20 cellular contexts compared by ENCODE assay signal in the genomic region with DNA sequence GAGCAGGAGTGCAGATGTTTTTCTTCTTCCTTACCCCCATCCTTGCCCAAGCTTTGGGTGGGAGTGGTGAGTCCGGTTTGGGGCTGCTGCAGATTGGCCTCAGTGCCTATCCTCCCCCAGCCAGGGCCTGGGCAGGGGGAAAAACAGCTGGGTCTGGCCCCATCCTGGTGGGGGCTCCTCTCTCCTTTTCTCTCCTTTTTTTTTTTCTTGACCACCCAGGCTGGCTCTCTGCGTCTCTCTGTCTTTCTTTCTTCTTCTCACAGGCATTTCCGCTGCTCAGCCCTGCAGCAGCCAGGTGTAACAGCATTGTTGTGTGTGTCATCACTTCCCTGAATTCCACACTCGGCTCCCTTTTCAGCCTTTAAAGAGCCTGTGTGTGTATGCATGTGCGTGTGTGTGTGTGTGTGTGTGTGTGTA. TPM values are rescaled to one million over a fixed set of nuclear protein-coding genes. Genes with fewer than 3 reads are reported as not detected.
DNase-seq lines count a peak whose midpoint lies in the region; ATAC-seq, FAIRE-seq and TF ChIP-seq lines count a peak whose summit lies in the region.
"Had no signal": no experiment of that assay in that cellular context is flagged by ENCODE, and none has a peak within 500 bp of the region (broad histone marks: within the 10 kb centered on the region; RNA-seq: fewer than 3 reads in every experiment).

No MANE protein-coding gene starts in this region.

- no peak overlapping the region for H3K4ac ChIP-seq in H1 (replicated peaks; ENCODE audit: insufficient read length, low read depth, low read length)

- no peak overlapping the region; the same call in 1 of the 2 replicates for H4K8ac ChIP-seq in H1 (ENCODE audit: extremely low read depth, insufficient read depth, low read length)

- POLR2A ChIA-PET in H1 (lab: Charles Lee; ENCODE audit: partially characterized antibody) = interaction anchor here (0.8 to 10.0 kb wide), 6 partner anchors 11 to 377 kb away, joined by 3 to 149 read pairs (median 4); a partner anchor contains a TSS

- peak overlapping the region; percentile 31 for H2BK120ac ChIP-seq in H1 (replicated peaks; ENCODE audit: low read depth, low read length)

- H2AFZ ChIP-seq in H1 (ENCODE audit: low read length) = no peak overlapping the region

- H2BK15ac ChIP-seq in H1 (ENCODE audit: low read length) = no peak overlapping the region

- WGBS in H1 (ENCODE audit: extremely low coverage in 1 of 2, insufficient coverage in 1 of 2, insufficient read length in 1 of 2, insufficient replicate concordance in 2 of 2, low coverage in 1 of 2, low lambda C conversion rate in 2 of 2, missing lambda C conversion rate in 1 of 2), 2 experiments = 3% methylated on average over 5 of the region's 5 CpGs; no CpG with 5 or more reads in 1 of the 2 experiments
- 59 to 61% methylated on average over 5 of the region's 5 CpGs for WGBS in tibial nerve, 2 donors

- H3K23me2 ChIP-seq in H1 (ENCODE audit: low read depth, low read length) = peaks cover 28% of the 10 kb centered on the region

- H3K56ac ChIP-seq in H1 (replicated peaks; ENCODE audit: insufficient read length, low read depth, low read length) = no peak overlapping the region

- CTCF ChIA-PET in H1 (lab: Charles Lee; ENCODE audit: partially characterized antibody) = interaction anchor here (1.1 to 8.8 kb wide), 9 partner anchors 9 to 370 kb away, joined by 3 to 78 read pairs (median 9); no protein-coding TSS in a partner anchor

- no peak overlapping the region for H4K5ac ChIP-seq in H1 (ENCODE audit: insufficient read length, low read depth, low read length)

- no peaks in the 10 kb centered on the region; a peak in 1 of 4 replicates for H3K9me3 ChIP-seq in H1 (ENCODE audit: insufficient read depth in 2 of 2, low read depth in 1 of 2, low read length in 1 of 2)
- no peaks in the 10 kb centered on the region for H3K9me3 ChIP-seq in right atrium auricular region
- no peaks in the 10 kb centered on the region for H3K9me3 ChIP-seq in tibial nerve
- H3K9me3 ChIP-seq: mucosa of descending colon had no signal

- no peak for TF ChIP-seq RAD21 in H1 (IDR thresholded peaks at IDR 0.05 in 1 of 2, conservative IDR thresholded peaks at IDR 0.05 in 1 of 2; ENCODE audit: low read depth in 2 of 2, low read length in 2 of 2)

- H3K27ac ChIP-seq in H1 (ENCODE audit: low read depth, low read length) (no peak overlapping the region), right atrium auricular region (no peak overlapping the region), tibial nerve (no peak overlapping the region)
- H3K27ac ChIP-seq: GM23248 had no signal

- DNase-seq in activated naive CD8-positive, alpha-beta T cell treated with anti-CD3 and anti-CD28 coated beads, Interleukin-2, amount 50 U/mL, for 24 hours = no peak
- DNase-seq in H1 (ENCODE audit: low read depth in 1 of 2, low spot score in 2 of 2) (peak in 1 of 2 experiments; percentile 67), kidney tubule cell (ENCODE audit: low spot score) (peak; percentile 68), right atrium auricular region (ENCODE audit: low spot score) (no peak), tibial nerve (ENCODE audit: low spot score in 2 of 2) (no peak), putamen (ENCODE audit: low spot score) (no peak)
- DNase-seq in activated T-cell treated with anti-CD3 and anti-CD28 coated beads, Interleukin-2, amount 50 U/mL, for 24 hours = no peak
- DNase-seq: activated gamma-delta T cell; CD4-positive, CD25-positive, alpha-beta regulatory T cell; erythroblast; GM23248; Kasumi-1; left colon; mucosa of descending colon; NCI-H1417; stimulated activated naive CD4-positive, alpha-beta T cell had no signal

- H3K27me3 Mint-ChIP-seq in activated naive CD8-positive, alpha-beta T cell = peaks cover 42% of the 10 kb centered on the region
- H3K27me3 Mint-ChIP-seq in activated naive CD8-positive, alpha-beta T cell treated with anti-CD3 and anti-CD28 coated beads, Interleukin-2, amount 50 U/mL, for 24 hours = peaks cover 65% of the 10 kb centered on the region
- peaks cover 84% of the 10 kb centered on the region for H3K27me3 Mint-ChIP-seq in activated T-cell treated with anti-CD3 and anti-CD28 coated beads, Interleukin-2, amount 50 U/mL, for 24 hours

- FAIRE-seq in H1 (lab: Jason Lieb, UNC) = peak; percentile 83
- FAIRE-seq: colon had no signal

- H2BK12ac ChIP-seq in H1 (ENCODE audit: low read depth, low read length) = peak overlapping the region; percentile 94

- peaks cover 7 to 41% (median 18%) of the 10 kb centered on the region in 4 experiments for H3K4me1 ChIP-seq in H1 (replicated peaks in 1 of 4; ENCODE audit: control insufficient read depth in 3 of 4, insufficient read depth in 4 of 4, low read length in 3 of 4)
- H3K4me1 ChIP-seq in right atrium auricular region = peaks cover 0 to 48% of the 10 kb centered on the region in 2 donors
- H3K4me1 ChIP-seq in tibial nerve = peaks cover 0 to 52% (median 38%) of the 10 kb centered on the region in 4 donors

- H3K23ac ChIP-seq in H1 (ENCODE audit: insufficient read length) = no peak overlapping the region

- H4K91ac ChIP-seq in H1 (replicated peaks; ENCODE audit: insufficient read length, low read length) = peak overlapping the region; percentile 31

- H3K14ac ChIP-seq in H1 (ENCODE audit: insufficient read length) = no peak overlapping the region

- ATAC-seq in activated naive CD8-positive, alpha-beta T cell treated with anti-CD3 and anti-CD28 coated beads, Interleukin-2, amount 50 U/mL, for 24 hours = no peak
- ATAC-seq: left colon, mucosa of descending colon had no signal

- H3K4me3 Mint-ChIP-seq in activated naive CD8-positive, alpha-beta T cell = peak overlapping the region; percentile 81
- no peak overlapping the region for H3K4me3 Mint-ChIP-seq in activated naive CD8-positive, alpha-beta T cell treated with anti-CD3 and anti-CD28 coated beads, Interleukin-2, amount 50 U/mL, for 24 hours
- H3K4me3 Mint-ChIP-seq in activated T-cell treated with anti-CD3 and anti-CD28 coated beads, Interleukin-2, amount 50 U/mL, for 24 hours = no peak overlapping the region

- TF ChIP-seq POLR2A in H1 (IDR thresholded peaks at IDR 0.05; ENCODE audit: control extremely low read depth in 1 of 2, low read depth in 2 of 2, low read length in 2 of 2) = no peak
- no peak for TF ChIP-seq POLR2A in tibial nerve (IDR thresholded peaks at IDR 0.05)

- peak overlapping the region; percentile 97; the same call in 1 of the 2 replicates for H2BK20ac ChIP-seq in H1 (ENCODE audit: low read length)

- H3K4me2 ChIP-seq in H1 (ENCODE audit: insufficient read depth in 1 of 2, low read depth in 2 of 2, low read length in 2 of 2) = peak overlapping the region; percentile 81 to 84

- H3K27ac Mint-ChIP-seq in activated naive CD8-positive, alpha-beta T cell = no peak overlapping the region
- H3K27ac Mint-ChIP-seq in activated naive CD8-positive, alpha-beta T cell treated with anti-CD3 and anti-CD28 coated beads, Interleukin-2, amount 50 U/mL, for 24 hours = no peak overlapping the region
- no peak overlapping the region for H3K27ac Mint-ChIP-seq in activated T-cell treated with anti-CD3 and anti-CD28 coated beads, Interleukin-2, amount 50 U/mL, for 24 hours
- H3K27ac Mint-ChIP-seq: CD4-positive, CD25-positive, alpha-beta regulatory T cell; progenitor cell of endocrine pancreas had no signal

- H3K79me2 ChIP-seq in H1 (ENCODE audit: control insufficient read depth in 1 of 2, insufficient read depth in 2 of 2, low read length in 2 of 2) = no peaks in the 10 kb centered on the region

- TF ChIP-seq EP300 in H1 (IDR thresholded peaks at IDR 0.05; ENCODE audit: borderline replicate concordance in 1 of 2, low read depth in 2 of 2, low read length in 2 of 2) (no peak; a peak in 1 of 3 replicates), tibial nerve (IDR thresholded peaks at IDR 0.05) (no peak)

- peak overlapping the region; percentile 89; the same call in 1 of the 2 replicates for H3K18ac ChIP-seq in H1 (ENCODE audit: extremely low read depth, low read length)

- peaks cover 4 to 10% of the 10 kb centered on the region in 2 experiments for H4K20me1 ChIP-seq in H1 (replicated peaks in 1 of 2; ENCODE audit: control insufficient read depth in 1 of 2, insufficient read depth in 2 of 2, low read length in 2 of 2)

- 0 out of 7 replicates have a peak overlapping the region, but pooled peaks of 2 of the 4 experiments have one; percentile 25 to 31 for H3K9ac ChIP-seq in H1 (replicated peaks in 1 of 4; ENCODE audit: extremely low read depth in 1 of 4, low read depth in 3 of 4, low read length in 3 of 4)

- H3K9me3 Mint-ChIP-seq in activated naive CD8-positive, alpha-beta T cell (ENCODE audit: low read depth) = no peaks in the 10 kb centered on the region
- no peaks in the 10 kb centered on the region for H3K9me3 Mint-ChIP-seq in activated naive CD8-positive, alpha-beta T cell treated with anti-CD3 and anti-CD28 coated beads, Interleukin-2, amount 50 U/mL, for 24 hours
- no peaks in the 10 kb centered on the region for H3K9me3 Mint-ChIP-seq in activated T-cell treated with anti-CD3 and anti-CD28 coated beads, Interleukin-2, amount 50 U/mL, for 24 hours

- H3K27me3 ChIP-seq in H1 (replicated peaks in 1 of 4; ENCODE audit: control insufficient read depth in 3 of 4, extremely low read depth in 1 of 4, insufficient read depth in 3 of 4, low read length in 3 of 4) (peaks cover 60 to 86% (median 80%) of the 10 kb centered on the region in 4 experiments), right atrium auricular region (peaks cover 32 to 63% of the 10 kb centered on the region in 2 donors), tibial nerve (peaks cover 3 to 95% of the 10 kb centered on the region in 2 donors)

- H3K4me3 ChIP-seq in H1 (ENCODE audit: extremely low read depth in 1 of 4, insufficient read depth in 2 of 4, low read depth in 3 of 4, low read length in 4 of 4) = peak overlapping the region; percentile 20 to 67 (median 36); a peak in 6 of 8 replicates
- H3K4me3 ChIP-seq in right atrium auricular region = no peak overlapping the region
- no peak overlapping the region for H3K4me3 ChIP-seq in tibial nerve
- H3K4me3 ChIP-seq: mucosa of descending colon had no signal

- H3K36me3 Mint-ChIP-seq in activated naive CD8-positive, alpha-beta T cell = no peaks in the 10 kb centered on the region
- peaks cover 4% of the 10 kb centered on the region for H3K36me3 Mint-ChIP-seq in activated naive CD8-positive, alpha-beta T cell treated with anti-CD3 and anti-CD28 coated beads, Interleukin-2, amount 50 U/mL, for 24 hours (ENCODE audit: low read depth)
- no peaks in the 10 kb centered on the region for H3K36me3 Mint-ChIP-seq in activated T-cell treated with anti-CD3 and anti-CD28 coated beads, Interleukin-2, amount 50 U/mL, for 24 hours (ENCODE audit: low read depth)
- H3K36me3 Mint-ChIP-seq: CD4-positive, CD25-positive, alpha-beta regulatory T cell had no signal

- peaks cover 30% of the 10 kb centered on the region for H3K4me1 Mint-ChIP-seq in activated naive CD8-positive, alpha-beta T cell (ENCODE audit: low read depth)
- peaks cover 26% of the 10 kb centered on the region for H3K4me1 Mint-ChIP-seq in activated naive CD8-positive, alpha-beta T cell treated with anti-CD3 and anti-CD28 coated beads, Interleukin-2, amount 50 U/mL, for 24 hours
- H3K4me1 Mint-ChIP-seq in activated T-cell treated with anti-CD3 and anti-CD28 coated beads, Interleukin-2, amount 50 U/mL, for 24 hours (ENCODE audit: low read depth) = peaks cover 34% of the 10 kb centered on the region

- H3K36me3 ChIP-seq in H1 (ENCODE audit: control insufficient read depth in 2 of 4, insufficient read depth in 4 of 4, low read length in 3 of 4) (peaks cover 0 to 4% (median 0%) of the 10 kb centered on the region in 4 experiments; a peak in 1 of 8 replicates), right atrium auricular region (no peaks in the 10 kb centered on the region), tibial nerve (no peaks in the 10 kb centered on the region)

- TF ChIP-seq CTCF in H1 (IDR thresholded peaks at IDR 0.05; ENCODE audit: control extremely low read depth in 1 of 3, insufficient read depth in 1 of 3, low read depth in 1 of 3, low read length in 3 of 3) (no peak), right atrium auricular region (IDR thresholded peaks at IDR 0.05) (no peak), tibial nerve (IDR thresholded peaks at IDR 0.05) (no peak)

- no peaks in the 10 kb centered on the region for H3K79me1 ChIP-seq in H1 (ENCODE audit: low read depth, low read length)

- H2AK5ac ChIP-seq in H1 (ENCODE audit: low read depth, low read length) = no peak overlapping the region

- peak overlapping the region; percentile 91 for H2BK5ac ChIP-seq in H1 (ENCODE audit: low read depth, low read length)

RNA-seq across cellular contexts. Expression of a gene that starts 2.0 kb away (rescaled TPM):
- 7.3 and 7.9 TPM in 2 replicates for total RNA-seq in H1 (2021; fragmentation: NEBNext Ultra II Directional; extraction: Animal tissue kit (Norgen Biotek cat#: 25700))
- polyA plus RNA-seq in H1 (2011; rRNA removed) = 5.4 and 12.8 TPM in 2 replicates
- 12.2 TPM for polyA plus RNA-seq in H1 (2011; cell fraction: cytosol; rRNA removed)
- polyA plus RNA-seq in H1 (2011; cell fraction: nucleus; rRNA removed) = 15.9 TPM
- polyA plus RNA-seq in H1 (2012, experiment 1 of 2) = 2.0 to 4.3 TPM (median 3.0 TPM) in 4 replicates
- polyA plus RNA-seq in H1 (2012, experiment 2 of 2) = 0.79 TPM
- polyA plus RNA-seq in H1 (2013, experiment 1 of 2) = 9.1 TPM
- 8.4 TPM for polyA plus RNA-seq in H1 (2013, experiment 2 of 2)
- polyA minus RNA-seq in H1 (2011; rRNA and poly(A)+ RNA removed) = 4.3 and 4.9 TPM in 2 replicates
- 3.1 TPM for polyA minus RNA-seq in H1 (2011; cell fraction: cytosol; rRNA and poly(A)+ RNA removed)
- polyA minus RNA-seq in H1 (2011; cell fraction: nucleus; rRNA and poly(A)+ RNA removed) = 10.0 TPM
- total RNA-seq in right atrium auricular region (not detected), tibial nerve (not detected)
- total RNA-seq: CD4-positive, CD25-positive, alpha-beta regulatory T cell; left colon; progenitor cell of endocrine pancreas; ureter had no signal
- polyA plus RNA-seq: CD4-positive, CD25-positive, alpha-beta regulatory T cell had no signal

RNA-seq across cellular contexts. Expression of a gene that starts 2.1 kb away (rescaled TPM):
- total RNA-seq in H1 (2021; fragmentation: NEBNext Ultra II Directional; extraction: Animal tissue kit (Norgen Biotek cat#: 25700)) = 2.2 and 2.4 TPM in 2 replicates
- 0.59 and 1.6 TPM in 2 replicates for polyA plus RNA-seq in H1 (2011; rRNA removed)
- polyA plus RNA-seq in H1 (2011; cell fraction: cytosol; rRNA removed) = 0.88 TPM
- polyA plus RNA-seq in H1 (2011; cell fraction: nucleus; rRNA removed) = 1.5 TPM
- polyA plus RNA-seq in H1 (2012, experiment 1 of 2) = 0.57 to 0.83 TPM (median 0.62 TPM) in 4 replicates
- 1.2 TPM for polyA plus RNA-seq in H1 (2012, experiment 2 of 2)
- 1.6 TPM for polyA plus RNA-seq in H1 (2013, experiment 1 of 2)
- polyA plus RNA-seq in H1 (2013, experiment 2 of 2) = 2.1 TPM
- 0.10 and 0.41 TPM in 2 replicates for polyA minus RNA-seq in H1 (2011; rRNA and poly(A)+ RNA removed)
- 0.51 TPM for polyA minus RNA-seq in H1 (2011; cell fraction: cytosol; rRNA and poly(A)+ RNA removed)
- 2.3 TPM for polyA minus RNA-seq in H1 (2011; cell fraction: nucleus; rRNA and poly(A)+ RNA removed)
- total RNA-seq in right atrium auricular region (not detected), tibial nerve (not detected)
- total RNA-seq: CD4-positive, CD25-positive, alpha-beta regulatory T cell; left colon; ureter had no signal
- polyA plus RNA-seq: CD4-positive, CD25-positive, alpha-beta regulatory T cell had no signal

RNA-seq across cellular contexts. Expression of a gene that starts 57.1 kb away (rescaled TPM):
- not detected in 2 replicates for total RNA-seq in H1 (2021; fragmentation: NEBNext Ultra II Directional; extraction: Animal tissue kit (Norgen Biotek cat#: 25700))
- not detected in 2 replicates for polyA plus RNA-seq in H1 (2011; rRNA removed)
- not detected for polyA plus RNA-seq in H1 (2011; cell fraction: cytosol; rRNA removed)
- not detected for polyA plus RNA-seq in H1 (2011; cell fraction: nucleus; rRNA removed)
- not detected in 4 replicates for polyA plus RNA-seq in H1 (2012, experiment 1 of 2)
- polyA plus RNA-seq in H1 (2012, experiment 2 of 2) = not detected
- polyA plus RNA-seq in H1 (2013, experiment 1 of 2) = not detected
- polyA plus RNA-seq in H1 (2013, experiment 2 of 2) = not detected
- polyA minus RNA-seq in H1 (2011; rRNA and poly(A)+ RNA removed) = not detected in 2 replicates
- polyA minus RNA-seq in H1 (2011; cell fraction: cytosol; rRNA and poly(A)+ RNA removed) = not detected
- polyA minus RNA-seq in H1 (2011; cell fraction: nucleus; rRNA and poly(A)+ RNA removed) = not detected
- not detected for total RNA-seq in right atrium auricular region
- total RNA-seq in tibial nerve = not detected
- total RNA-seq: CD4-positive, CD25-positive, alpha-beta regulatory T cell; GM23248; left colon; mucosa of descending colon; progenitor cell of endocrine pancreas; ureter had no signal
- polyA plus RNA-seq: CD4-positive, CD25-positive, alpha-beta regulatory T cell; GM23248 had no signal

Comparison
In these comparisons a context has a peak if more than half of its experiments do, and no peak if none do; other contexts are left out.
1. H3K4me3 ChIP-seq: peak in H1 (4 of 4); none in right atrium auricular region (0 of 2) and tibial nerve (0 of 4).